In genomic region chr12:63965936-63966602, GRCh38 we compare ENCODE assay signal across 19 cellular contexts.
"Had no signal": no experiment of that assay in that cellular context is flagged by ENCODE, and none has a peak within 500 bp of the region (broad histone marks: within the 10 kb centered on the region; RNA-seq: fewer than 3 reads in every experiment).

No MANE protein-coding gene starts in this region.

- H3K4me3 ChIP-seq: body of pancreas, hepatocyte, left ventricle myocardium inferior, mucosa of descending colon, pancreas, sigmoid colon, thyroid gland had no signal

- H3K4me2 ChIP-seq: hepatocyte had no signal

- H3K36me3 Mint-ChIP-seq: activated naive CD4-positive, alpha-beta T cell treated with anti-CD3 and anti-CD28 coated beads, Interleukin-2, amount 50 U/mL, for 72 hours; naive thymus-derived CD4-positive, alpha-beta T cell; stimulated activated effector memory CD8-positive, alpha-beta T cell treated with anti-CD3 and anti-CD28 coated beads, Interleukin-12 subunit alpha, Interleukin-12 subunit beta, amount 100 ng/mL, for 72 hours had no signal

- H3K27ac Mint-ChIP-seq: activated CD4-positive, alpha-beta memory T cell treated with anti-CD3 and anti-CD28 coated beads, Interleukin-2, amount 10 ng/mL, durations not matched to agents 7 days and 5 days; activated naive CD4-positive, alpha-beta T cell treated with anti-CD3 and anti-CD28 coated beads, Interleukin-2, amount 50 U/mL, for 72 hours; activated T-cell treated with anti-CD3 and anti-CD28 coated beads, Interleukin-2, amount 50 U/mL, for 24 hours; effector memory CD8-positive, alpha-beta T cell; naive thymus-derived CD4-positive, alpha-beta T cell; stimulated activated effector memory CD8-positive, alpha-beta T cell treated with anti-CD3 and anti-CD28 coated beads, Interleukin-12 subunit alpha, Interleukin-12 subunit beta, amount 100 ng/mL, for 72 hours had no signal

- H3K9me3 ChIP-seq: body of pancreas, left ventricle myocardium inferior, mucosa of descending colon, pancreas, sigmoid colon, thyroid gland had no signal

- H3K4me1 Mint-ChIP-seq: activated CD4-positive, alpha-beta memory T cell treated with anti-CD3 and anti-CD28 coated beads, Interleukin-2, amount 10 ng/mL, durations not matched to agents 7 days and 5 days; naive thymus-derived CD4-positive, alpha-beta T cell; stimulated activated effector memory CD8-positive, alpha-beta T cell treated with anti-CD3 and anti-CD28 coated beads, Interleukin-12 subunit alpha, Interleukin-12 subunit beta, amount 100 ng/mL, for 72 hours had no signal

- H3K4me3 Mint-ChIP-seq: activated CD4-positive, alpha-beta memory T cell treated with anti-CD3 and anti-CD28 coated beads, Interleukin-2, amount 10 ng/mL, durations not matched to agents 7 days and 5 days; activated T-cell treated with anti-CD3 and anti-CD28 coated beads, Interleukin-2, amount 50 U/mL, for 24 hours; effector memory CD8-positive, alpha-beta T cell; naive thymus-derived CD4-positive, alpha-beta T cell; stimulated activated effector memory CD8-positive, alpha-beta T cell treated with anti-CD3 and anti-CD28 coated beads, Interleukin-12 subunit alpha, Interleukin-12 subunit beta, amount 100 ng/mL, for 72 hours had no signal

- H3K36me3 ChIP-seq: left ventricle myocardium inferior, pancreas, sigmoid colon, thyroid gland had no signal

- H3K27ac ChIP-seq: body of pancreas, hepatocyte, left ventricle myocardium inferior, pancreas, sigmoid colon, thyroid gland had no signal

- DNase-seq: activated CD4-positive, alpha-beta memory T cell treated with anti-CD3 and anti-CD28 coated beads, Interleukin-2, amount 10 ng/mL, durations not matched to agents 7 days and 5 days; activated CD4-positive, alpha-beta T cell treated with anti-CD3 and anti-CD28 coated beads for 1 hour; activated effector memory CD4-positive, alpha-beta T cell treated with anti-CD3 and anti-CD28 coated beads, Interleukin-2, amount 50 U/mL, for 16 hours; activated T-cell treated with anti-CD3 and anti-CD28 coated beads, Interleukin-2, amount 50 U/mL, for 24 hours; amygdala; body of pancreas; dermis blood vessel endothelial cell; effector memory CD8-positive, alpha-beta T cell; left ventricle myocardium inferior; mucosa of descending colon; naive thymus-derived CD4-positive, alpha-beta T cell; pancreas; sigmoid colon; T1000; thyroid gland had no signal

- H3K27me3 ChIP-seq: body of pancreas, hepatocyte, pancreas, sigmoid colon, thyroid gland had no signal

- H3K9me3 Mint-ChIP-seq: activated CD4-positive, alpha-beta memory T cell treated with anti-CD3 and anti-CD28 coated beads, Interleukin-2, amount 10 ng/mL, durations not matched to agents 7 days and 5 days; activated naive CD4-positive, alpha-beta T cell treated with anti-CD3 and anti-CD28 coated beads, Interleukin-2, amount 50 U/mL, for 72 hours; activated T-cell treated with anti-CD3 and anti-CD28 coated beads, Interleukin-2, amount 50 U/mL, for 24 hours; effector memory CD8-positive, alpha-beta T cell; naive thymus-derived CD4-positive, alpha-beta T cell; stimulated activated effector memory CD8-positive, alpha-beta T cell treated with anti-CD3 and anti-CD28 coated beads, Interleukin-12 subunit alpha, Interleukin-12 subunit beta, amount 100 ng/mL, for 72 hours had no signal

- H2AFZ ChIP-seq: hepatocyte had no signal

- FAIRE-seq: keratinocyte, pancreas had no signal
